In genomic region chr6:37047421-37047931, GRCh38 we compare ENCODE assay signal across 16 cellular contexts. TPM values are rescaled to one million over a fixed set of nuclear protein-coding genes. Genes with fewer than 3 reads are reported as not detected.
DNase-seq lines count a peak whose midpoint lies in the region; TF ChIP-seq lines count a peak whose summit lies in the region.
"Had no signal": no experiment of that assay in that cellular context is flagged by ENCODE, and none has a peak within 500 bp of the region (broad histone marks: within the 10 kb centered on the region; RNA-seq: fewer than 3 reads in every experiment).

No MANE protein-coding gene starts in this region.

- no peaks in the 10 kb centered on the region for H3K27me3 Mint-ChIP-seq in activated T-cell treated with anti-CD3 and anti-CD28 coated beads, Interleukin-2, amount 50 U/mL, for 24 hours
- H3K27me3 Mint-ChIP-seq in activated naive CD8-positive, alpha-beta T cell = no peaks in the 10 kb centered on the region
- H3K27me3 Mint-ChIP-seq in nephron progenitor cell (ENCODE audit: low read depth, poor library complexity) = peaks cover 7% of the 10 kb centered on the region

- TF ChIP-seq CTCF in nephron progenitor cell (IDR thresholded peaks at IDR 0.05) = no peak

- peaks cover 70% of the 10 kb centered on the region for H3K4me1 Mint-ChIP-seq in activated T-cell treated with anti-CD3 and anti-CD28 coated beads, Interleukin-2, amount 50 U/mL, for 24 hours (ENCODE audit: low read depth)
- H3K4me1 Mint-ChIP-seq in activated naive CD8-positive, alpha-beta T cell (ENCODE audit: low read depth) = peaks cover 67% of the 10 kb centered on the region
- peaks cover 24% of the 10 kb centered on the region for H3K4me1 Mint-ChIP-seq in nephron progenitor cell

- H3K9me3 Mint-ChIP-seq in activated T-cell treated with anti-CD3 and anti-CD28 coated beads, Interleukin-2, amount 50 U/mL, for 24 hours = no peaks in the 10 kb centered on the region
- H3K9me3 Mint-ChIP-seq in activated naive CD8-positive, alpha-beta T cell (ENCODE audit: low read depth) = no peaks in the 10 kb centered on the region
- H3K9me3 Mint-ChIP-seq in nephron progenitor cell = no peaks in the 10 kb centered on the region

- peaks cover 11% of the 10 kb centered on the region for H3K36me3 Mint-ChIP-seq in activated T-cell treated with anti-CD3 and anti-CD28 coated beads, Interleukin-2, amount 50 U/mL, for 24 hours (ENCODE audit: low read depth)
- no peaks in the 10 kb centered on the region for H3K36me3 Mint-ChIP-seq in activated naive CD8-positive, alpha-beta T cell
- H3K36me3 Mint-ChIP-seq in nephron progenitor cell (ENCODE audit: low read depth) = no peaks in the 10 kb centered on the region

- peak overlapping the region; percentile 81 for H3K27ac Mint-ChIP-seq in activated T-cell treated with anti-CD3 and anti-CD28 coated beads, Interleukin-2, amount 50 U/mL, for 24 hours
- peak overlapping the region; percentile 99 for H3K27ac Mint-ChIP-seq in activated naive CD8-positive, alpha-beta T cell
- H3K27ac Mint-ChIP-seq in nephron progenitor cell = peak overlapping the region; percentile 13

- H3K4me3 Mint-ChIP-seq in activated T-cell treated with anti-CD3 and anti-CD28 coated beads, Interleukin-2, amount 50 U/mL, for 24 hours = no peak overlapping the region
- H3K4me3 Mint-ChIP-seq in activated naive CD8-positive, alpha-beta T cell = peak overlapping the region; percentile 53
- H3K4me3 Mint-ChIP-seq in nephron progenitor cell = no peak overlapping the region

- peak; percentile 41 for DNase-seq in activated T-cell treated with anti-CD3 and anti-CD28 coated beads, Interleukin-2, amount 50 U/mL, for 24 hours
- no peak for DNase-seq in activated T-cell treated with anti-CD3 and anti-CD28 coated beads, Interleukin-2, amount 50 U/mL, for 1 hour
- DNase-seq in MV-4-11 (lab: John Stamatoyannopoulos, UW) = peak; percentile 14
- no peak for DNase-seq in nephron progenitor cell
- DNase-seq in COLO668 (lab: John Stamatoyannopoulos, UW; ENCODE audit: unreplicated experiment) = no peak
- DNase-seq in SW 1271 (lab: John Stamatoyannopoulos, UW) = no peak
- DNase-seq in A172 (ENCODE audit: low spot score) = no peak
- DNase-seq: adrenal gland, Calu3, GDM1, NCI-H1105, NCI-H69, upper lobe of right lung had no signal

RNA-seq across cellular contexts. Expression of gene FGD2, which starts 42.0 kb away (rescaled TPM):
- total RNA-seq in A172 (2014; rRNA removed; shearing (Covaris generic)) = not detected in 2 replicates
- total RNA-seq: A673, fibroblast of villous mesenchyme had no signal

Comparison
In these comparisons a context has a peak if more than half of its experiments do, and no peak if none do; other contexts are left out.
1. DNase-seq: peak in activated T-cell treated with anti-CD3 and anti-CD28 coated beads, Interleukin-2, amount 50 U/mL, for 24 hours (single experiment) and MV-4-11 (single experiment); none in activated T-cell treated with anti-CD3 and anti-CD28 coated beads, Interleukin-2, amount 50 U/mL, for 1 hour (single experiment), nephron progenitor cell (single experiment), COLO668 (single experiment), SW 1271 (0 of 2) and A172 (single experiment).
2. H3K27ac Mint-ChIP-seq: peak in every context shown above with its lines; median percentile 99 in activated naive CD8-positive, alpha-beta T cell; 81 in activated T-cell treated with anti-CD3 and anti-CD28 coated beads, Interleukin-2, amount 50 U/mL, for 24 hours; 13 in nephron progenitor cell.